In the genomic region with DNA sequence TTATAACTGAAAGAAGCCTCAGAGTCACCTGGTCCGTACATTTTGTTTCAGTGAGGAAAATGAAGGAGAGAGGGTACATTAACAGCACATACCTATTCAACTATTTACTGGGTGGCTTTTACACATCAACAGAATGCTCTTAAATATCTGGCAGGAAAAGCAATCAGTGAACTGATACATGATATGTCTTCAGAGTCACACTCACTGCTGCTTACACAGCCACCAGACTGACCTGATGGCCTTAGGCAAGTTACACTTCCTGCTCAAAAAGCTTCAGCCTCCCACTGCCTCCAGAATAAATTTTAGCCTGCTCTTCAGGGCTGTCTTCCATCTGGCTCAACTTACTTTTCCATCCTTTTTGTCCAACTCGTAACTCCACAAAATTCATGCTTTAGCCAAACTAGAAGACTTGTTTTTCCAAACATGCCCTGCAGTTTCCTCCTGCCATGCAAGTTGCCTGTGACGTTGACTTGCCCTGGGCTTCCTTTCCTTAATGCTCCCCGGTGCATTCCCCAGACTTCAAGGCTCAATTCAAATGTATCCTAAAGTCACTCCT, we compare ENCODE assay signal across 1 cellular context.
TF ChIP-seq lines count a peak whose summit lies in the region.

No MANE protein-coding gene starts in this region.

TF ChIP-seq in WTC11, 78 proteins besides CTCF, POLR2A, EP300 and RAD21 (continued from another document):
- TF ChIP-seq, protein P1, sequence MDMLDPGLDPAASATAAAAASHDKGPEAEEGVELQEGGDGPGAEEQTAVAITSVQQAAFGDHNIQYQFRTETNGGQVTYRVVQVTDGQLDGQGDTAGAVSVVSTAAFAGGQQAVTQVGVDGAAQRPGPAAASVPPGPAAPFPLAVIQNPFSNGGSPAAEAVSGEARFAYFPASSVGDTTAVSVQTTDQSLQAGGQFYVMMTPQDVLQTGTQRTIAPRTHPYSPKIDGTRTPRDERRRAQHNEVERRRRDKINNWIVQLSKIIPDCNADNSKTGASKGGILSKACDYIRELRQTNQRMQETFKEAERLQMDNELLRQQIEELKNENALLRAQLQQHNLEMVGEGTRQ (CRISPR knock-in tag; IDR thresholded peaks at IDR 0.05): no peak
- TF ChIP-seq, protein P2, sequence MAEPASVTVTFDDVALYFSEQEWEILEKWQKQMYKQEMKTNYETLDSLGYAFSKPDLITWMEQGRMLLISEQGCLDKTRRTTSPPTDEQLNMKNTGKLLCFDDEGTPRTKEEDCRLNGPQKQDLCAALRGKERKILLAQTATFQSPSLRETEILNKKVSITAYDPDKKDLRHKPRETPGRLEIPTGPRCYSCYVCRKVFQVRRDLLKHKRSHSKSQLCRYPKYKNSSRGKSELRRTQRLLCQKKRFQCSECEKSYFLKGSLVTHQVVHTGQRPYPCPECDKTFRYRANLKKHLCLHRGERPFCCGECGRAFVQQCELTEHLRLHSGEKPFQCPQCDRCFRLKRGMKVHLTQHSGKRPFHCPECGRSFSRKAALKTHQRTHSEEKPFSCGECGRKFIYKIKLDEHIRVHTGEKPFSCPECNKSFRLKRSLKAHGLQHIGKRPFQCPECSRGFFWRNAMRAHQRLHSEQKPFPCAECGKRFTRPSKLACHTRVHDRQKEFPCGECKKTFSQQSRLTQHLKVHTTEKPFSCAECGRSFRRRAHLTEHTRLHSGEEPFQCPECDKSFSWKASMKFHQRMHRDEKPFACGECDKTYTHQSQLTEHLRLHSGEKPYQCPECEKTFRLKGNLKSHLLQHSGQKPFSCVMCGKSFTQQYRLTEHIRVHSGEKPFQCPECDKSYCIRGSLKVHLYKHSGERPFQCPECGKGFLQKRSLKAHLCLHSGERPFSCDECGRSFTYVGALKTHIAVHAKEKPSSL (CRISPR knock-in tag; conservative IDR thresholded peaks at IDR 0.05): no peak
- TF ChIP-seq CREM (CRISPR knock-in tag; IDR thresholded peaks at IDR 0.05): no peak
- TF ChIP-seq TP53 (CRISPR knock-in tag; IDR thresholded peaks at IDR 0.05): no peak
